ENCODE assay signal across 13 cellular contexts in genomic region chr1:94658221-94658620, GRCh38.
DNase-seq lines count a peak whose midpoint lies in the region; ATAC-seq and TF ChIP-seq lines count a peak whose summit lies in the region.
"Had no signal": no experiment of that assay in that cellular context is flagged by ENCODE, and none has a peak within 500 bp of the region (broad histone marks: within the 10 kb centered on the region; RNA-seq: fewer than 3 reads in every experiment).

No MANE protein-coding gene starts in this region.

- H3K27ac ChIP-seq in brain microvascular endothelial cell (peak overlapping the region; percentile 56), iPS-20b (ENCODE audit: low read length) (peak overlapping the region; percentile 64)
- H3K27ac ChIP-seq: tibial artery had no signal

- H3K4me1 ChIP-seq in iPS-20b (ENCODE audit: insufficient read depth, low read length), result peaks cover 36% of the 10 kb centered on the region

- H3K4me3 ChIP-seq in brain microvascular endothelial cell (ENCODE audit: low read depth, low read length), result no peak overlapping the region
- no peak overlapping the region for H3K4me3 ChIP-seq in iPS-20b (ENCODE audit: low read length)
- H3K4me3 ChIP-seq: tibial artery had no signal

- ATAC-seq in stimulated activated effector memory CD8-positive, alpha-beta T cell treated with anti-CD3 and anti-CD28 coated beads, Interleukin-12 subunit alpha, Interleukin-12 subunit beta, amount 100 ng/mL, for 72 hours, result no peak
- ATAC-seq in activated naive CD8-positive, alpha-beta T cell treated with anti-CD3 and anti-CD28 coated beads, Interleukin-2, amount 50 U/mL, for 24 hours, result no peak

- H3K9me3 Mint-ChIP-seq in HFFc6, result no peaks in the 10 kb centered on the region
- no peaks in the 10 kb centered on the region for H3K9me3 Mint-ChIP-seq in stimulated activated effector memory CD8-positive, alpha-beta T cell treated with anti-CD3 and anti-CD28 coated beads, Interleukin-12 subunit alpha, Interleukin-12 subunit beta, amount 100 ng/mL, for 72 hours
- H3K9me3 Mint-ChIP-seq in activated naive CD8-positive, alpha-beta T cell treated with anti-CD3 and anti-CD28 coated beads, Interleukin-2, amount 50 U/mL, for 24 hours, result no peaks in the 10 kb centered on the region
- H3K9me3 Mint-ChIP-seq: activated naive CD4-positive, alpha-beta T cell treated with anti-CD3 and anti-CD28 coated beads, Interleukin-2, amount 50 U/mL, for 24 hours had no signal

- no peaks in the 10 kb centered on the region for H3K9me3 ChIP-seq in iPS-20b (ENCODE audit: insufficient read depth, low read depth, low read length)
- H3K9me3 ChIP-seq: tibial artery had no signal

- DNase-seq in HFFc6, result peak; percentile 52
- peak; percentile 78 for DNase-seq in brain microvascular endothelial cell
- peak; percentile 4 for DNase-seq in stromal cell of bone marrow (ENCODE audit: low read depth)
- DNase-seq in stimulated activated effector memory CD8-positive, alpha-beta T cell treated with anti-CD3 and anti-CD28 coated beads, Interleukin-12 subunit alpha, Interleukin-12 subunit beta, amount 100 ng/mL, for 72 hours (ENCODE audit: low spot score in 2 of 2), result no peak
- no peak for DNase-seq in activated naive CD8-positive, alpha-beta T cell treated with anti-CD3 and anti-CD28 coated beads, Interleukin-2, amount 50 U/mL, for 24 hours
- DNase-seq in NCI-H2081 treated with DMSO at 0.1 percent for 48 hours (lab: John Stamatoyannopoulos, UW), result no peak
- no peak for DNase-seq in DMS79 (lab: John Stamatoyannopoulos, UW)
- DNase-seq: activated CD4-positive, alpha-beta T cell treated with anti-CD3 and anti-CD28 coated beads, Interleukin-2, amount 50 U/mL, for 1 hour; MM.1S; NCI-H510A treated with DMSO at 0.1 percent for 48 hours had no signal

- no peaks in the 10 kb centered on the region for H3K36me3 Mint-ChIP-seq in HFFc6 (ENCODE audit: low read depth)
- H3K36me3 Mint-ChIP-seq in stimulated activated effector memory CD8-positive, alpha-beta T cell treated with anti-CD3 and anti-CD28 coated beads, Interleukin-12 subunit alpha, Interleukin-12 subunit beta, amount 100 ng/mL, for 72 hours, result no peaks in the 10 kb centered on the region
- H3K36me3 Mint-ChIP-seq in activated naive CD8-positive, alpha-beta T cell treated with anti-CD3 and anti-CD28 coated beads, Interleukin-2, amount 50 U/mL, for 24 hours (ENCODE audit: low read depth), result no peaks in the 10 kb centered on the region
- H3K36me3 Mint-ChIP-seq: activated naive CD4-positive, alpha-beta T cell treated with anti-CD3 and anti-CD28 coated beads, Interleukin-2, amount 50 U/mL, for 24 hours had no signal

- H3K9ac ChIP-seq in iPS-20b (ENCODE audit: low read depth, low read length), result peak overlapping the region; percentile 52; the same call in 1 of the 2 replicates

- H3K27me3 Mint-ChIP-seq in HFFc6 (ENCODE audit: insufficient read depth), result no peaks in the 10 kb centered on the region; the same call in 1 of the 2 replicates
- peaks cover 8% of the 10 kb centered on the region for H3K27me3 Mint-ChIP-seq in activated naive CD8-positive, alpha-beta T cell treated with anti-CD3 and anti-CD28 coated beads, Interleukin-2, amount 50 U/mL, for 24 hours

- H3K4me1 Mint-ChIP-seq in HFFc6 (ENCODE audit: low read depth), result peaks cover 74% of the 10 kb centered on the region
- no peaks in the 10 kb centered on the region for H3K4me1 Mint-ChIP-seq in stimulated activated effector memory CD8-positive, alpha-beta T cell treated with anti-CD3 and anti-CD28 coated beads, Interleukin-12 subunit alpha, Interleukin-12 subunit beta, amount 100 ng/mL, for 72 hours
- no peaks in the 10 kb centered on the region for H3K4me1 Mint-ChIP-seq in activated naive CD8-positive, alpha-beta T cell treated with anti-CD3 and anti-CD28 coated beads, Interleukin-2, amount 50 U/mL, for 24 hours
- H3K4me1 Mint-ChIP-seq: activated naive CD4-positive, alpha-beta T cell treated with anti-CD3 and anti-CD28 coated beads, Interleukin-2, amount 50 U/mL, for 24 hours had no signal

- TF ChIP-seq CTCF in HFFc6 (IDR thresholded peaks at IDR 0.05) (no peak), brain microvascular endothelial cell (IDR thresholded peaks at IDR 0.05; ENCODE audit: low read depth, low read length, missing control alignments) (no peak)

- no peak overlapping the region for H3K4me3 Mint-ChIP-seq in HFFc6
- H3K4me3 Mint-ChIP-seq in stimulated activated effector memory CD8-positive, alpha-beta T cell treated with anti-CD3 and anti-CD28 coated beads, Interleukin-12 subunit alpha, Interleukin-12 subunit beta, amount 100 ng/mL, for 72 hours, result no peak overlapping the region
- no peak overlapping the region for H3K4me3 Mint-ChIP-seq in activated naive CD8-positive, alpha-beta T cell treated with anti-CD3 and anti-CD28 coated beads, Interleukin-2, amount 50 U/mL, for 24 hours
- H3K4me3 Mint-ChIP-seq: activated naive CD4-positive, alpha-beta T cell treated with anti-CD3 and anti-CD28 coated beads, Interleukin-2, amount 50 U/mL, for 24 hours had no signal

- no peaks in the 10 kb centered on the region for H3K27me3 ChIP-seq in brain microvascular endothelial cell (replicated peaks)
- H3K27me3 ChIP-seq in iPS-20b (ENCODE audit: insufficient read depth, low read length), result no peaks in the 10 kb centered on the region
- H3K27me3 ChIP-seq: tibial artery had no signal

- in situ Hi-C loops in brain microvascular endothelial cell (cut with HindIII; ENCODE audit: low pct_ligation_motif_present, low sequenced_read_pairs), result no loop called here

- H3K36me3 ChIP-seq in brain microvascular endothelial cell (replicated peaks) (no peaks in the 10 kb centered on the region), iPS-20b (ENCODE audit: insufficient read depth, low read depth, low read length) (no peaks in the 10 kb centered on the region)
- H3K36me3 ChIP-seq: tibial artery had no signal

- H3K27ac Mint-ChIP-seq in HFFc6, result peak overlapping the region; percentile 83
- no peak overlapping the region for H3K27ac Mint-ChIP-seq in stimulated activated effector memory CD8-positive, alpha-beta T cell treated with anti-CD3 and anti-CD28 coated beads, Interleukin-12 subunit alpha, Interleukin-12 subunit beta, amount 100 ng/mL, for 72 hours
- H3K27ac Mint-ChIP-seq in activated naive CD8-positive, alpha-beta T cell treated with anti-CD3 and anti-CD28 coated beads, Interleukin-2, amount 50 U/mL, for 24 hours, result no peak overlapping the region
- H3K27ac Mint-ChIP-seq: activated naive CD4-positive, alpha-beta T cell treated with anti-CD3 and anti-CD28 coated beads, Interleukin-2, amount 50 U/mL, for 24 hours had no signal

Comparison
In these comparisons a context has a peak if more than half of its experiments do, and no peak if none do; other contexts are left out.
1. DNase-seq: peak in HFFc6 (single experiment), brain microvascular endothelial cell (single experiment) and stromal cell of bone marrow (single experiment); none in stimulated activated effector memory CD8-positive, alpha-beta T cell treated with anti-CD3 and anti-CD28 coated beads, Interleukin-12 subunit alpha, Interleukin-12 subunit beta, amount 100 ng/mL, for 72 hours (0 of 2), activated naive CD8-positive, alpha-beta T cell treated with anti-CD3 and anti-CD28 coated beads, Interleukin-2, amount 50 U/mL, for 24 hours (single experiment), NCI-H2081 treated with DMSO at 0.1 percent for 48 hours (single experiment) and DMS79 (single experiment).